In genomic region chr3:126679318-126679751, GRCh38 we compare ENCODE assay signal across 1 cellular context.
TF ChIP-seq lines count a peak whose summit lies in the region.

No MANE protein-coding gene starts in this region.

TF ChIP-seq in K562, 482 proteins besides CTCF, POLR2A, EP300 and RAD21 (continued from another document and continues in another):
- no peak for TF ChIP-seq ZNF316 (IDR thresholded peaks at IDR 0.05)
- no peak for TF ChIP-seq SPI1 (IDR thresholded peaks at IDR 0.05; ENCODE audit: borderline replicate concordance, low read depth, low read length)
- TF ChIP-seq CGGBP1 (CRISPR knock-in tag; IDR thresholded peaks at IDR 0.05) = no peak
- TF ChIP-seq PURB (CRISPR knock-in tag; IDR thresholded peaks at IDR 0.05; ENCODE audit: low read depth) = no peak
- no peak for TF ChIP-seq NR2C1 (IDR thresholded peaks at IDR 0.05)
- TF ChIP-seq NR2C1 (tag; IDR thresholded peaks at IDR 0.05) = no peak
- no peak for TF ChIP-seq MBD2 (IDR thresholded peaks at IDR 0.05; ENCODE audit: borderline replicate concordance, low read depth)
- no peak for TF ChIP-seq ESRRA (IDR thresholded peaks at IDR 0.05; ENCODE audit: borderline replicate concordance, low read depth)
- no peak for TF ChIP-seq CCNT2 (IDR thresholded peaks at IDR 0.05; ENCODE audit: borderline replicate concordance, extremely low read depth, insufficient read length, low read depth, low read length)
- no peak for TF ChIP-seq CHCHD3 (CRISPR knock-in tag; IDR thresholded peaks at IDR 0.05)
- no peak for TF ChIP-seq HINFP (tag; conservative IDR thresholded peaks at IDR 0.05; ENCODE audit: low read depth)
- no peak for TF ChIP-seq ZNF436 (CRISPR knock-in tag; IDR thresholded peaks at IDR 0.05)
- TF ChIP-seq RNF2 (IDR thresholded peaks at IDR 0.05) = no peak
- no peak for TF ChIP-seq FOXP4 (CRISPR knock-in tag; IDR thresholded peaks at IDR 0.05; ENCODE audit: borderline replicate concordance)
- no peak for TF ChIP-seq HEY1 (CRISPR knock-in tag; IDR thresholded peaks at IDR 0.05; ENCODE audit: borderline replicate concordance)
- TF ChIP-seq TGIF2 (CRISPR knock-in tag; IDR thresholded peaks at IDR 0.05) = no peak
- TF ChIP-seq SMAD2 (IDR thresholded peaks at IDR 0.05; ENCODE audit: low read depth, low read length) = no peak
- no peak for TF ChIP-seq E2F4 (CRISPR knock-in tag; IDR thresholded peaks at IDR 0.05; ENCODE audit: low read depth)
- no peak for TF ChIP-seq ZNF282 (CRISPR knock-in tag; IDR thresholded peaks at IDR 0.05)
- no peak for TF ChIP-seq SFPQ (IDR thresholded peaks at IDR 0.05; ENCODE audit: low read depth, low read length)
- TF ChIP-seq ZNF75A (CRISPR knock-in tag; IDR thresholded peaks at IDR 0.05) = no peak
- TF ChIP-seq STAG1 (CRISPR knock-in tag; IDR thresholded peaks at IDR 0.05; ENCODE audit: borderline replicate concordance) = peak; percentile 76; the same call in 1 of the 2 replicates
- TF ChIP-seq CREB1 (IDR thresholded peaks at IDR 0.05) = no peak
- no peak for TF ChIP-seq CREB1 (CRISPR knock-in tag; IDR thresholded peaks at IDR 0.05)
- TF ChIP-seq ZNF696 (CRISPR knock-in tag; conservative IDR thresholded peaks at IDR 0.05) = no peak
- TF ChIP-seq USF1 (CRISPR knock-in tag; IDR thresholded peaks at IDR 0.05) = 0 out of 2 replicates have a peak, but pooled peaks have one; percentile 9
- peak; percentile 79 for TF ChIP-seq BHLHE40 (IDR thresholded peaks at IDR 0.05; ENCODE audit: low read length)
- no peak for TF ChIP-seq WHSC1 (IDR thresholded peaks at IDR 0.05; ENCODE audit: low read length)
- no peak for TF ChIP-seq DNMT1 (IDR thresholded peaks at IDR 0.05)
- TF ChIP-seq E2F6 (IDR thresholded peaks at IDR 0.05; ENCODE audit: borderline replicate concordance in 1 of 2, extremely low read depth in 1 of 2, insufficient read depth in 1 of 2, insufficient read length in 1 of 2, low read depth in 1 of 2, low read length in 1 of 2, poor library complexity in 1 of 2, severe bottlenecking in 1 of 2) = peak in 1 of 2 experiments; percentile 54
- TF ChIP-seq THRA (IDR thresholded peaks at IDR 0.05) = no peak
- no peak for TF ChIP-seq CXXC5 (CRISPR knock-in tag; IDR thresholded peaks at IDR 0.05)
- no peak for TF ChIP-seq DIDO1 (tag; IDR thresholded peaks at IDR 0.05; ENCODE audit: low read depth)
- TF ChIP-seq PATZ1 (CRISPR knock-in tag; IDR thresholded peaks at IDR 0.05; ENCODE audit: borderline replicate concordance) = no peak
- no peak for TF ChIP-seq RERE (CRISPR knock-in tag; IDR thresholded peaks at IDR 0.05; ENCODE audit: borderline replicate concordance)
- no peak for TF ChIP-seq SIN3B (IDR thresholded peaks at IDR 0.05; ENCODE audit: low read depth)
- TF ChIP-seq ZBTB5 (IDR thresholded peaks at IDR 0.05) = no peak
- no peak for TF ChIP-seq MEF2A (IDR thresholded peaks at IDR 0.05; ENCODE audit: control insufficient read depth, low read depth, low read length)
- TF ChIP-seq BRD9 (IDR thresholded peaks at IDR 0.05; ENCODE audit: low read depth, partially characterized antibody) = no peak
- TF ChIP-seq U2AF2 (optimal IDR thresholded peaks at IDR 0.05; ENCODE audit: low read depth, low read length) = no peak
- no peak for TF ChIP-seq ARNT (IDR thresholded peaks at IDR 0.05)
- 0 out of 4 replicates have a peak, but pooled peaks of 1 of the 2 experiments have one; percentile 36 for TF ChIP-seq NRF1 (conservative IDR thresholded peaks at IDR 0.05 in 1 of 2, IDR thresholded peaks at IDR 0.05 in 1 of 2)
- TF ChIP-seq KLF13 (tag; IDR thresholded peaks at IDR 0.05; ENCODE audit: borderline replicate concordance, low read depth) = no peak
- peak; percentile 34; the same call in 1 of the 2 replicates for TF ChIP-seq L3MBTL2 (IDR thresholded peaks at IDR 0.05)
- TF ChIP-seq NBN (IDR thresholded peaks at IDR 0.05; ENCODE audit: low read depth) = no peak
- no peak for TF ChIP-seq NCOA6 (IDR thresholded peaks at IDR 0.05)
- TF ChIP-seq ZNF197 (CRISPR knock-in tag; IDR thresholded peaks at IDR 0.05; ENCODE audit: low read depth) = no peak
